Comparison of ENCODE assay signal across 8 cellular contexts in the genomic region with DNA sequence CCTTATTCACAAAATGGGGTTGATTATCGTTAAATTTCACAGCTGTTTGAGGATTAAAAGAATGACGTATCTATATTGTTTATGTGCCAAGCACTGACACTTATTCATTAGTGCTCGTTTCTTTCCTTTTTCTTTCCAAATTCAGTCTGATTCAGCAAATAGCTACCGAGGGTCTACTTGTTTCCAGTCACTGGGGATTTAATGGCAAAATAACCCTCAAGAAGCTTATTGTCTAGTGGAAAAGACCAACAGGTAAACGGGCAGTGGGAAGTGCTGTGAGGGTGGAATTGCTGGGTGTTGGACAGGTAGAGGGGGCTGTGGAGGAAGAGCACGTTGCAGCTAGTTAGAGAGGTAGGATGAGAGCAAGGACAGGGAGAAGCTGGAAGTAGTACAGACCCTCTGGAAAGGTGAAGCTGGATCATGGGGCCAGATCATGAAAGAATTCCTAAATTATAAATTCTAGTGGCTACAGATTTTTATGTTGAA. TPM values are rescaled to one million over a fixed set of nuclear protein-coding genes. Genes with fewer than 3 reads are reported as not detected.
DNase-seq lines count a peak whose midpoint lies in the region; ATAC-seq, FAIRE-seq and TF ChIP-seq lines count a peak whose summit lies in the region.

No MANE protein-coding gene starts in this region.

- H3K9me3 ChIP-seq in GM23248 (ENCODE audit: low read depth): no peaks in the 10 kb centered on the region
- H3K9me3 ChIP-seq in RWPE2 (ENCODE audit: severe bottlenecking): no peaks in the 10 kb centered on the region
- no peaks in the 10 kb centered on the region for H3K9me3 ChIP-seq in fibroblast of lung (ENCODE audit: control insufficient read depth, insufficient read depth, low read depth, low read length)
- no peaks in the 10 kb centered on the region for H3K9me3 ChIP-seq in gastrocnemius medialis

- in situ Hi-C loops in GM23248 (cut with MboI): no loop called here
- in situ Hi-C loops in gastrocnemius medialis (cut with MboI; ENCODE audit: low sequenced_read_pairs in 4 of 4): loop anchor here in 3 of 4 donors (25.0 kb wide), 2 partner anchors 207 to 407 kb away; no protein-coding TSS in a partner anchor

- H3K27ac ChIP-seq in GM23248 (no peak overlapping the region), RWPE2 (ENCODE audit: poor library complexity, severe bottlenecking) (peak overlapping the region; percentile 95), fibroblast of lung (ENCODE audit: insufficient read depth, low read length) (no peak overlapping the region), gastrocnemius medialis (peak overlapping the region in 2 of 4 donors; percentile 14 to 66)

- no peak for DNase-seq in GM23248
- DNase-seq in RWPE2 (ENCODE audit: low spot score): no peak
- DNase-seq in fibroblast of lung (ENCODE audit: low read depth in 2 of 2): no peak
- no peak for DNase-seq in gastrocnemius medialis
- DNase-seq in epidermal melanocyte (ENCODE audit: insufficient read length, low spot score): no peak
- DNase-seq in GM12891 (ENCODE audit: insufficient read length, low spot score): no peak

- H3K27me3 ChIP-seq in GM23248 (replicated peaks; ENCODE audit: insufficient read depth) (no peaks in the 10 kb centered on the region), RWPE2 (ENCODE audit: insufficient read depth, poor library complexity, severe bottlenecking) (no peaks in the 10 kb centered on the region), fibroblast of lung (ENCODE audit: control insufficient read depth, insufficient read depth, low read length) (no peaks in the 10 kb centered on the region), gastrocnemius medialis (no peaks in the 10 kb centered on the region)

- H3K4me3 ChIP-seq in GM23248: peak overlapping the region; percentile 77
- peak overlapping the region; percentile 7 for H3K4me3 ChIP-seq in RWPE2 (ENCODE audit: severe bottlenecking)
- H3K4me3 ChIP-seq in fibroblast of lung (replicated peaks in 1 of 4; ENCODE audit: control extremely low read depth in 1 of 4, insufficient read depth in 1 of 4, low read depth in 3 of 4, low read length in 4 of 4): peak overlapping the region; percentile 46 to 65 (median 56)
- H3K4me3 ChIP-seq in gastrocnemius medialis: peak overlapping the region; percentile 54 to 70 (median 60)

- H2AFZ ChIP-seq in GM23248 (peak overlapping the region; percentile 79), fibroblast of lung (ENCODE audit: low read length) (peak overlapping the region; percentile 4)

- FAIRE-seq in GM12891 (lab: Jason Lieb, UNC): no peak

- H4K20me1 ChIP-seq in GM23248 (ENCODE audit: insufficient read depth) (no peaks in the 10 kb centered on the region), fibroblast of lung (ENCODE audit: control insufficient read depth, extremely low read depth, insufficient read depth, low read length) (no peaks in the 10 kb centered on the region)

- H3F3A ChIP-seq in GM23248 (ENCODE audit: insufficient read depth): peaks cover 45% of the 10 kb centered on the region

- TF ChIP-seq POLR2A in gastrocnemius medialis (IDR thresholded peaks at IDR 0.05): no peak
- no peak for TF ChIP-seq POLR2A in GM12891 (IDR thresholded peaks at IDR 0.05; ENCODE audit: low read depth, low read length)

- intact Hi-C loops in gastrocnemius medialis (cut with DNase I; ENCODE audit: low total_unique reads): loop anchor here (1.0 to 5.0 kb wide), 4 partner anchors 159 to 357 kb away; a partner anchor contains a TSS

- WGBS in GM23248 (ENCODE audit: low coverage in 1 of 2, low lambda C conversion rate in 2 of 2, missing lambda C conversion rate in 2 of 2), 2 experiments: 2 to 4% methylated on average over 6 of the region's 6 CpGs

- peak overlapping the region; percentile 90 for H3K4me2 ChIP-seq in GM23248 (ENCODE audit: unreplicated experiment)
- peak overlapping the region; percentile 95 for H3K4me2 ChIP-seq in fibroblast of lung (ENCODE audit: extremely low read depth, insufficient read depth, low read length)

- TF ChIP-seq CTCF in RWPE2 (IDR thresholded peaks at IDR 0.05; ENCODE audit: poor library complexity, severe bottlenecking) (peak; percentile 84), fibroblast of lung (conservative IDR thresholded peaks at IDR 0.05 in 1 of 2, IDR thresholded peaks at IDR 0.05 in 1 of 2; ENCODE audit: low read depth in 1 of 2, low read length in 2 of 2) (no peak), gastrocnemius medialis (IDR thresholded peaks at IDR 0.05 in 4 of 5, conservative IDR thresholded peaks at IDR 0.05 in 1 of 5) (no peak)

- H3K36me3 ChIP-seq in GM23248 (ENCODE audit: low read depth): no peaks in the 10 kb centered on the region
- H3K36me3 ChIP-seq in RWPE2 (ENCODE audit: low read depth): no peaks in the 10 kb centered on the region
- H3K36me3 ChIP-seq in fibroblast of lung (ENCODE audit: control insufficient read depth, insufficient read depth, low read length): no peaks in the 10 kb centered on the region
- H3K36me3 ChIP-seq in gastrocnemius medialis: no peaks in the 10 kb centered on the region

- no peaks in the 10 kb centered on the region for H3K9me2 ChIP-seq in GM23248 (ENCODE audit: insufficient read depth)

- H3K9ac ChIP-seq in GM23248 (peak overlapping the region; percentile 40; the same call in 1 of the 2 replicates), fibroblast of lung (ENCODE audit: insufficient read depth, low read length) (no peak overlapping the region)

- H3K4me1 ChIP-seq in GM23248 (ENCODE audit: insufficient read depth): peaks cover 43% of the 10 kb centered on the region
- peaks cover 33% of the 10 kb centered on the region for H3K4me1 ChIP-seq in RWPE2 (ENCODE audit: insufficient read depth, poor library complexity, severe bottlenecking)
- H3K4me1 ChIP-seq in fibroblast of lung (ENCODE audit: control insufficient read depth, extremely low read depth, insufficient read depth, low read length): peaks cover 13% of the 10 kb centered on the region
- H3K4me1 ChIP-seq in gastrocnemius medialis: peaks cover 7 to 8% of the 10 kb centered on the region in 2 donors

- no peaks in the 10 kb centered on the region for H3K79me2 ChIP-seq in GM23248 (ENCODE audit: insufficient read depth)
- no peaks in the 10 kb centered on the region for H3K79me2 ChIP-seq in fibroblast of lung (ENCODE audit: control insufficient read depth, insufficient read depth, low read length)

- ATAC-seq in RWPE2 (ENCODE audit: low read depth) (no peak), gastrocnemius medialis (no peak), GM21423 (IDR thresholded peaks at IDR 0.05; ENCODE audit: unreplicated experiment) (no peak), HG03457 (IDR thresholded peaks at IDR 0.05; ENCODE audit: unreplicated experiment) (no peak)

TF ChIP-seq in GM12891, 5 proteins besides CTCF, POLR2A, EP300 and RAD21:
- TF ChIP-seq PAX5 (IDR thresholded peaks at IDR 0.05; ENCODE audit: insufficient read depth, low read length, severe bottlenecking) (no peak), POLR2AphosphoS5 (IDR thresholded peaks at IDR 0.05; ENCODE audit: low read depth, low read length) (no peak), POU2F2 (IDR thresholded peaks at IDR 0.05; ENCODE audit: low read depth, low read length) (no peak), TAF1 (IDR thresholded peaks at IDR 0.05; ENCODE audit: low read depth, low read length) (no peak), SPI1 (IDR thresholded peaks at IDR 0.05; ENCODE audit: low read depth, low read length) (no peak)
TF ChIP-seq in GM12891: peak in this region for 0.

RNA-seq across cellular contexts. Expression of a gene that starts 48.3 kb away (rescaled TPM):
- 0.89 and 0.97 TPM in 2 replicates for total RNA-seq in GM23248 (2014; rRNA removed; shearing (Covaris generic))
- polyA plus RNA-seq in GM23248 (2016; fragmentation: Nextera tagmentation; extraction: Ambion mirVana) (0.57 and 0.79 TPM in 2 replicates), fibroblast of lung (0.58 and 0.66 TPM in 2 replicates)
- total RNA-seq in fibroblast of lung (3.3 TPM in 2 replicates), gastrocnemius medialis (1 to 10 TPM; 1.7 to 2.5 (median 2.0) TPM)
- 0.55 and 0.65 TPM in 2 replicates for polyA plus RNA-seq in fibroblast of lung (2012)
- polyA minus RNA-seq in fibroblast of lung (ENCODE audit: low replicate concordance): 0.11 TPM in 1 of 2 replicates, not detected in the other
- polyA plus RNA-seq in GM12891 (2012; ENCODE audit: low read depth, missing spikeins): 42.0 TPM

Comparison
In these comparisons a context has a peak if more than half of its experiments do, and no peak if none do; other contexts are left out.
1. H3K4me3 ChIP-seq: peak in every context shown above with its lines; median percentile 77 in GM23248; 60 in gastrocnemius medialis; 56 in fibroblast of lung; 7 in RWPE2.